8 cellular contexts compared by ENCODE assay signal in the genomic region with DNA sequence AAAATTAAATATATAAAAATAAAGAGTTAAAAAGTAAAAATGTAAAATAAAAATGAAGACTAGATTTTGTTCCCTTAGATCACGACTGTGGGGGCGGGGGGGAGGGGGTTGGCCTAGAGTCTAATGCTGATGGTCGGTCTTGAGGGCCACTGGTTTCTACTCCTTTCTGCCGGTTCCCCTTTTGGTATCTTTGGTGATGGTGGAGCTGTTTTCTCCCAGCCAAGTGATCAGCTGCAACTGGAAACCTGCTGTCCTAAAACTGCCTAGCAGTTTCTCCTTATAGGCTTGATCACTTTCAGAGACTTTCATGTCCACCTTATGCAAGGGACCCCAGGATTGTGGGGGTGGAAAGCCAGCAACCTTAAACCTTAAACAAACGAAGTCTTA. TPM values are rescaled to one million over a fixed set of nuclear protein-coding genes. Genes with fewer than 3 reads are reported as not detected.
DNase-seq lines count a peak whose midpoint lies in the region; ATAC-seq and TF ChIP-seq lines count a peak whose summit lies in the region.

No MANE protein-coding gene starts in this region.

- H3K9me3 ChIP-seq in parathyroid adenoma (ENCODE audit: control insufficient read depth, low read length): no peaks in the 10 kb centered on the region

- ATAC-seq in GM21526 (IDR thresholded peaks at IDR 0.05; ENCODE audit: low FRiP score, unreplicated experiment) (no peak), GM18858 (IDR thresholded peaks at IDR 0.05; ENCODE audit: unreplicated experiment) (no peak)

- H3K27me3 ChIP-seq in parathyroid adenoma (ENCODE audit: control insufficient read depth, insufficient read depth, low read length): no peaks in the 10 kb centered on the region

- H3K36me3 ChIP-seq in parathyroid adenoma (ENCODE audit: control insufficient read depth, insufficient read depth, low read length): no peaks in the 10 kb centered on the region

- POLR2A ChIA-PET in AG04449 (lab: Yijun Ruan, JAX): no interaction called here
- POLR2A ChIA-PET in RWPE1 (lab: Yijun Ruan, JAX; ENCODE audit: low non-redundant PET): no interaction called here

- peaks cover 2% of the 10 kb centered on the region for H3K4me1 ChIP-seq in parathyroid adenoma

- TF ChIP-seq CTCF in AG04449 (IDR thresholded peaks at IDR 0.05; ENCODE audit: insufficient read depth, low read length, missing control alignments) (no peak), GM13977 (IDR thresholded peaks at IDR 0.05; ENCODE audit: extremely low read depth, insufficient read depth, missing control alignments) (no peak), RWPE1 (conservative IDR thresholded peaks at IDR 0.05; ENCODE audit: low read depth) (no peak), epithelial cell of proximal tubule (conservative IDR thresholded peaks at IDR 0.05; ENCODE audit: low read depth, low read length) (no peak), parathyroid adenoma (IDR thresholded peaks at IDR 0.05) (no peak)

- in situ Hi-C loops in GM13977 (cut with MboI; ENCODE audit: low pct_unique_long_range_greater_than_20kb, low sequenced_read_pairs, unreplicated experiment): loop anchor here (25.0 kb wide), 1 partner anchor 103 kb away; no protein-coding TSS in a partner anchor

- H3K79me2 ChIP-seq in parathyroid adenoma: peaks cover 31% of the 10 kb centered on the region

- H3K27ac ChIP-seq in RWPE1: peak overlapping the region; percentile 89
- no peak overlapping the region for H3K27ac ChIP-seq in parathyroid adenoma

- no peak overlapping the region for H3K9ac ChIP-seq in parathyroid adenoma

- CTCF ChIA-PET in AG04449 (lab: Yijun Ruan, JAX) (interaction anchor here (1.2 to 10.0 kb wide), 2 partner anchors 77 to 110 kb away, joined by 4 to 81 read pairs; no protein-coding TSS in a partner anchor), RWPE1 (lab: Yijun Ruan, JAX) (interaction anchor here (0.7 to 0.8 kb wide), 2 partner anchors 20 to 93 kb away, joined by 3 to 4 read pairs; no protein-coding TSS in a partner anchor)

- DNase-seq in AG04449 (ENCODE audit: low read depth, low spot score): no peak
- peak; percentile 57 for DNase-seq in GM13977 (ENCODE audit: low spot score)
- peak; percentile 21 for DNase-seq in RWPE1 (ENCODE audit: low spot score)
- no peak for DNase-seq in epithelial cell of proximal tubule (ENCODE audit: low read depth)
- no peak for DNase-seq in inferior parietal cortex (ENCODE audit: extremely low spot score)

- H2AFZ ChIP-seq in parathyroid adenoma: peak overlapping the region; percentile 96

- H3K4me3 ChIP-seq in AG04449 (ENCODE audit: low read depth, low read length): peak overlapping the region; percentile 67
- H3K4me3 ChIP-seq in epithelial cell of proximal tubule (ENCODE audit: low read depth, low read length): peak overlapping the region; percentile 82
- H3K4me3 ChIP-seq in parathyroid adenoma (ENCODE audit: low read depth, low read length): no peak overlapping the region

- no peak overlapping the region for H3K4me2 ChIP-seq in parathyroid adenoma (ENCODE audit: low read length)

RNA-seq across cellular contexts. Expression of gene SRD5A1, which starts 1.1 kb away (rescaled TPM):
- total RNA-seq in epithelial cell of proximal tubule: 21.4 and 24.9 TPM in 2 replicates

RNA-seq across cellular contexts. Expression of gene NSUN2, which starts 1.5 kb away (rescaled TPM):
- total RNA-seq in epithelial cell of proximal tubule: 59.0 and 70.5 TPM in 2 replicates

Comparison
In these comparisons a context has a peak if more than half of its experiments do, and no peak if none do; other contexts are left out.
1. DNase-seq: peak in GM13977 (single experiment) and RWPE1 (single experiment); none in AG04449 (single experiment), epithelial cell of proximal tubule (single experiment) and inferior parietal cortex (single experiment).